Comparison of ENCODE assay signal across 16 cellular contexts in genomic region chr1:40794048-40794447, GRCh38.
"Had no signal": no experiment of that assay in that cellular context is flagged by ENCODE, and none has a peak within 500 bp of the region (broad histone marks: within the 10 kb centered on the region; RNA-seq: fewer than 3 reads in every experiment).

No MANE protein-coding gene starts in this region.

- H3K36me3 Mint-ChIP-seq: naive B cell; stimulated activated naive B cell treated with anti-CD40 and anti-IgM and Interleukin-4, amounts not matched to agents 10 μg/mL and 1 μg/mL and 100 μg/mL, for 72 hours had no signal

- H3K27ac Mint-ChIP-seq: activated CD4-positive, alpha-beta memory T cell treated with anti-CD3 and anti-CD28 coated beads, Interleukin-2, amount 10 ng/mL, durations not matched to agents 7 days and 5 days; activated T-cell treated with anti-CD3 and anti-CD28 coated beads, Interleukin-2, amount 50 U/mL, for 24 hours; stimulated activated naive B cell treated with anti-CD40 and anti-IgM and Interleukin-4, amounts not matched to agents 10 μg/mL and 1 μg/mL and 100 μg/mL, for 72 hours; T-helper 2 cell treated with Interferon-gamma antibody and Interleukin-4, amounts not matched to agents 5 μg/mL and 100 μg/mL, for 36 hours had no signal

- H3K4me3 ChIP-seq: adrenal gland, heart right ventricle, mucosa of descending colon, spleen, thyroid gland had no signal

- H3K4me3 Mint-ChIP-seq: activated CD4-positive, alpha-beta memory T cell treated with anti-CD3 and anti-CD28 coated beads, Interleukin-2, amount 10 ng/mL, durations not matched to agents 7 days and 5 days; activated naive CD4-positive, alpha-beta T cell treated with anti-CD3 and anti-CD28 coated beads for 36 hours; activated T-cell treated with anti-CD3 and anti-CD28 coated beads, Interleukin-2, amount 50 U/mL, for 24 hours; stimulated activated naive B cell treated with anti-CD40 and anti-IgM and Interleukin-4, amounts not matched to agents 10 μg/mL and 1 μg/mL and 100 μg/mL, for 72 hours had no signal

- H3K9me3 ChIP-seq: adrenal gland, heart right ventricle, mucosa of descending colon, neutrophil, spleen, thyroid gland had no signal

- H3K27ac ChIP-seq: adrenal gland, heart right ventricle, neutrophil, spleen, thyroid gland had no signal

- FAIRE-seq: TTC549 had no signal

- H3K27me3 ChIP-seq: adrenal gland, heart right ventricle, neutrophil, spleen, thyroid gland had no signal

- DNase-seq: activated CD4-positive, alpha-beta memory T cell treated with anti-CD3 and anti-CD28 coated beads, Interleukin-2, amount 10 ng/mL, durations not matched to agents 7 days and 5 days; activated naive CD4-positive, alpha-beta T cell treated with anti-CD3 and anti-CD28 coated beads for 36 hours; activated T-cell treated with anti-CD3 and anti-CD28 coated beads, Interleukin-2, amount 50 U/mL, for 24 hours; adrenal gland; effector CD4-positive, alpha-beta T cell; heart right ventricle; mesenchymal stem cell; mucosa of descending colon; naive B cell; spleen; stimulated activated naive B cell treated with anti-CD40 and anti-IgM and Interleukin-4, amounts not matched to agents 10 μg/mL and 1 μg/mL and 100 μg/mL, for 72 hours; thyroid gland had no signal

- ATAC-seq: esophagus mucosa; heart right ventricle; mucosa of descending colon; stimulated activated naive B cell treated with anti-CD40 and anti-IgM and Interleukin-4, amounts not matched to agents 10 μg/mL and 1 μg/mL and 100 μg/mL, for 72 hours had no signal

- H3K36me3 ChIP-seq: adrenal gland, heart right ventricle, neutrophil, spleen, thyroid gland had no signal
